14 cellular contexts compared by ENCODE assay signal in the genomic region with DNA sequence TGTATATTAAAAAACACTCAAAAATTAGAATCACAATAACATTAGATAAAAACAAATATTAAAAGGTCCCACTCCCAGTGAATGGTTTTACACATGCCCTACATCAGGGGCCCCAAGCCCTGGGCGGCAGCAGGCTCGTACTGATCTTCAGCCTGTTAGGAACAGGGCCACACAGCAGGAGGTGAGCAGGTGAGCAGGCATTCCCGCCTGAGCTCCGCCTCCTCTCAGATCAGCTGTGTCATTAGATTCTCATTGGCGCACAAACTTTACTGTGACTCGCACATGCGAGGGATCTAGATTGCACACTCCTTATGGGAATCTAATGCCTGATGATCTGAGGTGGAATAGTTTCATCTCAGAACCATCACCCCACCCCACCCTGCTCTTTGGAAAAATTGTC.
DNase-seq lines count a peak whose midpoint lies in the region; ATAC-seq, FAIRE-seq and TF ChIP-seq lines count a peak whose summit lies in the region.
"Had no signal": no experiment of that assay in that cellular context is flagged by ENCODE, and none has a peak within 500 bp of the region (broad histone marks: within the 10 kb centered on the region; RNA-seq: fewer than 3 reads in every experiment).

No MANE protein-coding gene starts in this region.

- CTCF ChIA-PET in HCT116 (lab: Charles Lee), result interaction anchor here (1.2 to 1.7 kb wide), 2 partner anchors 23 to 120 kb away, joined by 4 to 7 read pairs; no protein-coding TSS in a partner anchor
- CTCF ChIA-PET in HEK293T (lab: Yijun Ruan, JAX), result interaction anchor here (0.5 kb wide), 1 partner anchor 231 kb away, joined by 4 read pairs; no protein-coding TSS in a partner anchor

- no peak for TF ChIP-seq CTCF in HCT116 (IDR thresholded peaks at IDR 0.05 in 2 of 3, conservative IDR thresholded peaks at IDR 0.05 in 1 of 3; ENCODE audit: borderline replicate concordance in 1 of 3, insufficient read depth in 1 of 3, low read depth in 2 of 3, low read length in 2 of 3)
- no peak for TF ChIP-seq CTCF in keratinocyte (optimal IDR thresholded peaks at IDR 0.05 in 1 of 3, IDR thresholded peaks at IDR 0.05 in 1 of 3, conservative IDR thresholded peaks at IDR 0.05 in 1 of 3; ENCODE audit: extremely low read depth in 1 of 3, insufficient read depth in 2 of 3, low read length in 3 of 3)
- no peak for TF ChIP-seq CTCF in tibial artery (IDR thresholded peaks at IDR 0.05)

- H4K20me1 ChIP-seq in HCT116 (ENCODE audit: insufficient read depth), result no peaks in the 10 kb centered on the region
- H4K20me1 ChIP-seq in keratinocyte (ENCODE audit: control insufficient read depth, extremely low read depth, insufficient read depth, low read length), result no peaks in the 10 kb centered on the region

- no peaks in the 10 kb centered on the region for H3K9me1 ChIP-seq in keratinocyte (ENCODE audit: control insufficient read depth, extremely low read depth, insufficient read depth, low read length)

- H3K36me3 Mint-ChIP-seq in activated naive CD8-positive, alpha-beta T cell, result peaks cover 24% of the 10 kb centered on the region

- H3K4me1 Mint-ChIP-seq in activated naive CD8-positive, alpha-beta T cell (ENCODE audit: low read depth), result peaks cover 43% of the 10 kb centered on the region

- ATAC-seq in HCT116, result peak; percentile 44
- no peak for ATAC-seq in HG03439 (IDR thresholded peaks at IDR 0.05; ENCODE audit: unreplicated experiment)
- ATAC-seq: right cardiac atrium had no signal

- H3K9me3 Mint-ChIP-seq in activated naive CD8-positive, alpha-beta T cell (ENCODE audit: low read depth), result no peaks in the 10 kb centered on the region
- H3K9me3 Mint-ChIP-seq: naive B cell had no signal

- in situ Hi-C loops in HAP-1 (cut with MboI; ENCODE audit: low sequenced_read_pairs), result no loop called here

- H3K4me3 ChIP-seq in HCT116 (replicated peaks in 1 of 2; ENCODE audit: low read depth in 1 of 2, low read length in 2 of 2) (no peak overlapping the region), keratinocyte (ENCODE audit: control insufficient read depth in 2 of 3, extremely low read depth in 1 of 3, insufficient read depth in 2 of 3, low read depth in 1 of 3, low read length in 3 of 3) (peak overlapping the region in 2 of 3 experiments; percentile 52 to 58), HAP-1 (no peak overlapping the region), tibial artery (no peak overlapping the region)

- peak; percentile 83 for FAIRE-seq in keratinocyte (lab: Jason Lieb, UNC)

- intact Hi-C loops in HCT116 (cut with micrococcal nuclease), result no loop called here
- intact Hi-C loops in tibial artery (cut with DNase I; ENCODE audit: low total_unique reads), result no loop called here

- H2AFZ ChIP-seq in HCT116 (ENCODE audit: low read depth, low read length, poor library complexity, severe bottlenecking) (no peak overlapping the region), keratinocyte (ENCODE audit: control insufficient read depth, low read length) (no peak overlapping the region)

- dilution Hi-C loops in keratinocyte (cut with MboI; ENCODE audit: extremely low pct_ligation_motif_present, low sequenced_read_pairs), result no loop called here

- no peak for TF ChIP-seq POLR2A in HCT116 (IDR thresholded peaks at IDR 0.05; ENCODE audit: borderline replicate concordance, extremely low read depth, insufficient read depth, insufficient read length)

- peak; percentile 21 for DNase-seq in Daoy (ENCODE audit: low read depth)
- no peak for DNase-seq in HCT116 (ENCODE audit: low read depth, low spot score)
- no peak for DNase-seq in keratinocyte (ENCODE audit: low read depth, low spot score)
- no peak for DNase-seq in HAP-1 (ENCODE audit: low spot score in 2 of 2)
- no peak for DNase-seq in HEK293T (ENCODE audit: extremely low spot score)
- no peak for DNase-seq in tibial artery
- DNase-seq: aorta; effector CD4-positive, alpha-beta T cell; naive B cell; NCI-H2227 treated with DMSO at 0.1 percent for 48 hours; right cardiac atrium; T1000 had no signal

- BruUV-seq in HCT116 (replicated peaks; lab: Mats Ljungman, UMichigan), result no TSS peak

- no peak overlapping the region for H3K9ac ChIP-seq in HCT116 (ENCODE audit: low read length)
- H3K9ac ChIP-seq in keratinocyte (ENCODE audit: control insufficient read depth, extremely low read depth, insufficient read depth, low read length), result peak overlapping the region; percentile 69

- peaks cover 1 to 3% of the 10 kb centered on the region in 2 experiments; a peak in 2 of 4 replicates for H3K36me3 ChIP-seq in HCT116 (ENCODE audit: control insufficient read depth in 1 of 2, insufficient read depth in 2 of 2, low read length in 2 of 2)
- peaks cover 5% of the 10 kb centered on the region in 2 experiments for H3K36me3 ChIP-seq in keratinocyte (ENCODE audit: control insufficient read depth in 2 of 2, extremely low read depth in 1 of 2, insufficient read depth in 2 of 2, low read length in 2 of 2)
- H3K36me3 ChIP-seq in HAP-1 (replicated peaks), result no peaks in the 10 kb centered on the region; the same call in 1 of the 2 replicates
- H3K36me3 ChIP-seq in tibial artery, result peaks cover 11 to 27% (median 12%) of the 10 kb centered on the region in 3 donors

- TF ChIP-seq RAD21 in HCT116 (IDR thresholded peaks at IDR 0.05; ENCODE audit: low read depth), result no peak

- RAD21 ChIA-PET in HCT116 (lab: Charles Lee; ENCODE audit: low non-redundant PET in 1 of 2, low total read pairs in 2 of 2, uncharacterized antibody in 2 of 2, unreplicated experiment in 2 of 2), result no interaction called here

- peak overlapping the region; percentile 97 for H3K27ac Mint-ChIP-seq in activated naive CD8-positive, alpha-beta T cell
- H3K27ac Mint-ChIP-seq: naive B cell had no signal

- H3K9me3 ChIP-seq in HCT116 (ENCODE audit: control insufficient read depth in 1 of 2, insufficient read depth in 1 of 2, low read depth in 1 of 2, low read length in 2 of 2), result no peaks in the 10 kb centered on the region
- no peaks in the 10 kb centered on the region for H3K9me3 ChIP-seq in keratinocyte (ENCODE audit: control insufficient read depth, low read depth, low read length)
- no peaks in the 10 kb centered on the region for H3K9me3 ChIP-seq in HAP-1
- H3K9me3 ChIP-seq in tibial artery, result no peaks in the 10 kb centered on the region

- H3K27ac ChIP-seq in HCT116 (ENCODE audit: low read depth, low read length), result peak overlapping the region; percentile 74; the same call in 1 of the 2 replicates
- H3K27ac ChIP-seq in keratinocyte (ENCODE audit: control insufficient read depth, insufficient read depth, low read length), result peak overlapping the region; percentile 96
- H3K27ac ChIP-seq in tibial artery, result peak overlapping the region in 1 of 2 donors; percentile 51

- H3K9me2 ChIP-seq in HCT116 (ENCODE audit: insufficient read depth), result no peaks in the 10 kb centered on the region

- H3K4me1 ChIP-seq in HCT116 (ENCODE audit: control insufficient read depth in 1 of 2, insufficient read depth in 2 of 2, low read length in 2 of 2) (peaks cover 25 to 37% of the 10 kb centered on the region in 2 experiments), keratinocyte (ENCODE audit: control insufficient read depth, extremely low read depth, insufficient read depth, low read length) (peaks cover 45% of the 10 kb centered on the region), HAP-1 (no peaks in the 10 kb centered on the region), tibial artery (peaks cover 0 to 18% (median 8%) of the 10 kb centered on the region in 4 donors)

- H3K4me2 ChIP-seq in HCT116 (ENCODE audit: low read length) (peak overlapping the region; percentile 73), keratinocyte (ENCODE audit: control insufficient read depth, extremely low read depth, insufficient read depth, low read depth, low read length) (peak overlapping the region; percentile 91)

- no peaks in the 10 kb centered on the region for H3K79me2 ChIP-seq in HCT116 (ENCODE audit: insufficient read depth, low read length)
- no peaks in the 10 kb centered on the region for H3K79me2 ChIP-seq in keratinocyte (ENCODE audit: control insufficient read depth, insufficient read depth, low read length)

- no peaks in the 10 kb centered on the region for H3K27me3 Mint-ChIP-seq in activated naive CD8-positive, alpha-beta T cell
- H3K27me3 Mint-ChIP-seq: naive B cell had no signal

- no peak overlapping the region for H3K4me3 Mint-ChIP-seq in activated naive CD8-positive, alpha-beta T cell
- H3K4me3 Mint-ChIP-seq: naive B cell had no signal

- H3K27me3 ChIP-seq in HCT116 (ENCODE audit: insufficient read depth, low read length), result no peaks in the 10 kb centered on the region
- H3K27me3 ChIP-seq in keratinocyte (ENCODE audit: control insufficient read depth, extremely low read depth, insufficient read depth, low read length), result no peaks in the 10 kb centered on the region
- H3K27me3 ChIP-seq in HAP-1 (ENCODE audit: low read depth), result no peaks in the 10 kb centered on the region
- H3K27me3 ChIP-seq in tibial artery, result no peaks in the 10 kb centered on the region

- POLR2A ChIA-PET in HCT116 (lab: Charles Lee), result interaction anchor here (1.1 kb wide), 1 partner anchor 47 kb away, joined by 3 read pairs; no protein-coding TSS in a partner anchor
- POLR2A ChIA-PET in HEK293T (lab: Yijun Ruan, JAX), result no interaction called here

TF ChIP-seq in HEK293T, 16 proteins besides CTCF, POLR2A, EP300 and RAD21:
- no peak for TF ChIP-seq SP1 (IDR thresholded peaks at IDR 0.05)
- TF ChIP-seq ARNT (IDR thresholded peaks at IDR 0.05), result no peak
- no peak for TF ChIP-seq HDGF (IDR thresholded peaks at IDR 0.05; ENCODE audit: borderline replicate concordance)
- no peak for TF ChIP-seq FOXK2 (IDR thresholded peaks at IDR 0.05)
- no peak for TF ChIP-seq ELF4 (IDR thresholded peaks at IDR 0.05)
- TF ChIP-seq BHLHE40 (IDR thresholded peaks at IDR 0.05; ENCODE audit: borderline replicate concordance), result no peak
- no peak for TF ChIP-seq L3MBTL2 (conservative IDR thresholded peaks at IDR 0.05)
- TF ChIP-seq CTBP1 (IDR thresholded peaks at IDR 0.05; ENCODE audit: borderline replicate concordance), result no peak
- TF ChIP-seq NFRKB (IDR thresholded peaks at IDR 0.05), result no peak
- TF ChIP-seq SUZ12 (IDR thresholded peaks at IDR 0.05), result no peak
- TF ChIP-seq LEF1 (IDR thresholded peaks at IDR 0.05; ENCODE audit: borderline replicate concordance), result no peak
- no peak for TF ChIP-seq ZNF384 (IDR thresholded peaks at IDR 0.05)
- TF ChIP-seq, protein P1, sequence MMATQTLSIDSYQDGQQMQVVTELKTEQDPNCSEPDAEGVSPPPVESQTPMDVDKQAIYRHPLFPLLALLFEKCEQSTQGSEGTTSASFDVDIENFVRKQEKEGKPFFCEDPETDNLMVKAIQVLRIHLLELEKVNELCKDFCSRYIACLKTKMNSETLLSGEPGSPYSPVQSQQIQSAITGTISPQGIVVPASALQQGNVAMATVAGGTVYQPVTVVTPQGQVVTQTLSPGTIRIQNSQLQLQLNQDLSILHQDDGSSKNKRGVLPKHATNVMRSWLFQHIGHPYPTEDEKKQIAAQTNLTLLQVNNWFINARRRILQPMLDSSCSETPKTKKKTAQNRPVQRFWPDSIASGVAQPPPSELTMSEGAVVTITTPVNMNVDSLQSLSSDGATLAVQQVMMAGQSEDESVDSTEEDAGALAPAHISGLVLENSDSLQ (IDR thresholded peaks at IDR 0.05), result no peak
- no peak for TF ChIP-seq TARDBP (IDR thresholded peaks at IDR 0.05)
- no peak for TF ChIP-seq FOXA1 (IDR thresholded peaks at IDR 0.05)
- no peak for TF ChIP-seq FOXM1 (IDR thresholded peaks at IDR 0.05; ENCODE audit: borderline replicate concordance)
TF ChIP-seq in HEK293T: peak in this region for 0.

Comparison
In these comparisons a context has a peak if more than half of its experiments do, and no peak if none do; other contexts are left out.
1. H3K4me3 ChIP-seq: peak in keratinocyte (2 of 3); none in HCT116 (0 of 2), HAP-1 (single experiment) and tibial artery (0 of 2).